21 cellular contexts compared by ENCODE assay signal in the genomic region with DNA sequence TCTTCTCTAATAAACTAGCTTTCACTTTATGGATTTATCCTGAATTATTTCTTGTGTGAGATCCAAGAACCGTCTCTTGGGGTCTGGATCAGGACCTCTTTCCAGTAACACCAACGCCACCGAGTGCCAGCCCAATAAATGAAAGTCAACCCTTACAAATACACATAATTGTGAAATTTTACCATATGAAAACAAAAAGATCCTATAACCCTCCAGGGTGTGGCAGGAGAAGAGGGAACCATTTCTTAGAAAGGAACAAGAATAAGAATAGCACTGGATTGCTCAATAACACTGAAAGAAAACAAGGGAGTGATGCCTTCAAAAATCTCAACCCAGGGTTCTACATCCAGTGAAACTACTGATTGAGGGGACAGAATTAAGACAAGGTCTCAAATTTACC. TPM values are rescaled to one million over a fixed set of nuclear protein-coding genes. Genes with fewer than 3 reads are reported as not detected.
DNase-seq lines count a peak whose midpoint lies in the region; ATAC-seq and TF ChIP-seq lines count a peak whose summit lies in the region.
"Had no signal": no experiment of that assay in that cellular context is flagged by ENCODE, and none has a peak within 500 bp of the region (broad histone marks: within the 10 kb centered on the region; RNA-seq: fewer than 3 reads in every experiment).

No MANE protein-coding gene starts in this region.

- POLR2A ChIA-PET in activated CD4-positive, alpha-beta T cell treated with anti-CD3 and anti-CD28 coated beads for 36 hours (lab: Charles Lee) = no interaction called here

- H3K27ac Mint-ChIP-seq in activated CD4-positive, alpha-beta T cell treated with anti-CD3 and anti-CD28 coated beads, Interleukin-2, amount 10 ng/mL, durations not matched to agents 24 days and 14 days = peak overlapping the region; percentile 23
- no peak overlapping the region for H3K27ac Mint-ChIP-seq in activated CD4-positive, alpha-beta T cell treated with anti-CD3 and anti-CD28 coated beads for 36 hours
- peak overlapping the region; percentile 25 for H3K27ac Mint-ChIP-seq in stimulated activated naive B cell treated with anti-CD40 and anti-IgM and Interleukin-4, amounts not matched to agents 10 μg/mL and 1 μg/mL and 100 μg/mL, for 72 hours
- H3K27ac Mint-ChIP-seq: activated CD4-positive, alpha-beta memory T cell treated with anti-CD3 and anti-CD28 coated beads, Interleukin-2, amount 10 ng/mL, durations not matched to agents 7 days and 5 days; naive thymus-derived CD4-positive, alpha-beta T cell; T-helper 1 cell treated with Interleukin-12 subunit alpha and Interleukin-12 subunit beta and Interleukin-4 antibody, amounts not matched to agents 30 μg/mL and 1 μg/mL, for 36 hours had no signal

- TF ChIP-seq CTCF in cardiac fibroblast (IDR thresholded peaks at IDR 0.05; ENCODE audit: low read depth, low read length) = no peak

- CTCF ChIA-PET in activated CD4-positive, alpha-beta T cell treated with anti-CD3 and anti-CD28 coated beads for 36 hours (lab: Charles Lee) = interaction anchor here (1.0 to 1.4 kb wide), 4 partner anchors 9 to 100 kb away, joined by 3 read pairs; no protein-coding TSS in a partner anchor

- no peak for ATAC-seq in activated CD4-positive, alpha-beta T cell treated with anti-CD3 and anti-CD28 coated beads for 36 hours
- no peak for ATAC-seq in stimulated activated naive B cell treated with anti-CD40 and anti-IgM and Interleukin-4, amounts not matched to agents 10 μg/mL and 1 μg/mL and 100 μg/mL, for 72 hours (replicated peaks)
- ATAC-seq in left lobe of liver = no peak
- ATAC-seq in HG02678 (IDR thresholded peaks at IDR 0.05; ENCODE audit: unreplicated experiment) = no peak
- ATAC-seq: naive thymus-derived CD4-positive, alpha-beta T cell had no signal

- H3K27me3 Mint-ChIP-seq in activated CD4-positive, alpha-beta T cell treated with anti-CD3 and anti-CD28 coated beads, Interleukin-2, amount 10 ng/mL, durations not matched to agents 24 days and 14 days = no peaks in the 10 kb centered on the region
- H3K27me3 Mint-ChIP-seq in activated CD4-positive, alpha-beta T cell treated with anti-CD3 and anti-CD28 coated beads for 36 hours = no peaks in the 10 kb centered on the region
- no peaks in the 10 kb centered on the region for H3K27me3 Mint-ChIP-seq in stimulated activated naive B cell treated with anti-CD40 and anti-IgM and Interleukin-4, amounts not matched to agents 10 μg/mL and 1 μg/mL and 100 μg/mL, for 72 hours
- H3K27me3 Mint-ChIP-seq: activated CD4-positive, alpha-beta memory T cell treated with anti-CD3 and anti-CD28 coated beads, Interleukin-2, amount 10 ng/mL, durations not matched to agents 7 days and 5 days; naive thymus-derived CD4-positive, alpha-beta T cell had no signal

- H3K4me3 Mint-ChIP-seq in activated CD4-positive, alpha-beta T cell treated with anti-CD3 and anti-CD28 coated beads, Interleukin-2, amount 10 ng/mL, durations not matched to agents 24 days and 14 days = no peak overlapping the region
- H3K4me3 Mint-ChIP-seq in activated CD4-positive, alpha-beta T cell treated with anti-CD3 and anti-CD28 coated beads for 36 hours = no peak overlapping the region
- no peak overlapping the region for H3K4me3 Mint-ChIP-seq in stimulated activated naive B cell treated with anti-CD40 and anti-IgM and Interleukin-4, amounts not matched to agents 10 μg/mL and 1 μg/mL and 100 μg/mL, for 72 hours
- H3K4me3 Mint-ChIP-seq: activated CD4-positive, alpha-beta memory T cell treated with anti-CD3 and anti-CD28 coated beads, Interleukin-2, amount 10 ng/mL, durations not matched to agents 7 days and 5 days; naive thymus-derived CD4-positive, alpha-beta T cell; T-helper 1 cell treated with Interleukin-12 subunit alpha and Interleukin-12 subunit beta and Interleukin-4 antibody, amounts not matched to agents 30 μg/mL and 1 μg/mL, for 36 hours had no signal

- no peak for DNase-seq in activated CD4-positive, alpha-beta T cell treated with anti-CD3 and anti-CD28 coated beads, Interleukin-2, amount 10 ng/mL, durations not matched to agents 24 days and 14 days
- no peak for DNase-seq in activated CD4-positive, alpha-beta T cell treated with anti-CD3 and anti-CD28 coated beads for 36 hours
- DNase-seq in NOMO-1 treated with DMSO at 0.1 percent for 48 hours (lab: John Stamatoyannopoulos, UW; ENCODE audit: unreplicated experiment) = peak; percentile 69
- DNase-seq in cardiac fibroblast (ENCODE audit: low read depth in 2 of 2) = peak; percentile 14 to 47
- no peak for DNase-seq in stimulated activated naive B cell treated with anti-CD40 and anti-IgM and Interleukin-4, amounts not matched to agents 10 μg/mL and 1 μg/mL and 100 μg/mL, for 72 hours
- no peak for DNase-seq in left lobe of liver (ENCODE audit: low spot score)
- DNase-seq in posterior cingulate gyrus = no peak
- DNase-seq: 8988T; activated CD4-positive, alpha-beta memory T cell treated with anti-CD3 and anti-CD28 coated beads, Interleukin-2, amount 10 ng/mL, durations not matched to agents 7 days and 5 days; amniotic stem cell; central memory CD4-positive, alpha-beta T cell; heart right ventricle; mesenchymal stem cell; naive thymus-derived CD4-positive, alpha-beta T cell; NCI-H345; ovary; substantia nigra had no signal

- intact Hi-C loops in activated CD4-positive, alpha-beta T cell treated with anti-CD3 and anti-CD28 coated beads, Interleukin-2, amount 10 ng/mL, durations not matched to agents 24 days and 14 days (cut with micrococcal nuclease) = no loop called here
- intact Hi-C loops in activated CD4-positive, alpha-beta T cell treated with anti-CD3 and anti-CD28 coated beads for 36 hours (cut with DNase I, micrococcal nuclease) = no loop called here
- intact Hi-C loops in posterior cingulate gyrus (cut with DNase I) = no loop called here

- peaks cover 21% of the 10 kb centered on the region for H3K36me3 Mint-ChIP-seq in activated CD4-positive, alpha-beta T cell treated with anti-CD3 and anti-CD28 coated beads, Interleukin-2, amount 10 ng/mL, durations not matched to agents 24 days and 14 days (ENCODE audit: low read depth)
- peaks cover 11% of the 10 kb centered on the region for H3K36me3 Mint-ChIP-seq in activated CD4-positive, alpha-beta T cell treated with anti-CD3 and anti-CD28 coated beads for 36 hours (ENCODE audit: low read depth)
- H3K36me3 Mint-ChIP-seq in stimulated activated naive B cell treated with anti-CD40 and anti-IgM and Interleukin-4, amounts not matched to agents 10 μg/mL and 1 μg/mL and 100 μg/mL, for 72 hours = peaks cover 30 to 41% of the 10 kb centered on the region in 2 donors

- no peak overlapping the region for H3K4me3 ChIP-seq in cardiac fibroblast (replicated peaks in 1 of 2; ENCODE audit: low read depth in 2 of 2, low read length in 2 of 2)
- H3K4me3 ChIP-seq: esophagus muscularis mucosa, heart right ventricle, ovary had no signal

- peaks cover 49% of the 10 kb centered on the region for H3K4me1 Mint-ChIP-seq in activated CD4-positive, alpha-beta T cell treated with anti-CD3 and anti-CD28 coated beads, Interleukin-2, amount 10 ng/mL, durations not matched to agents 24 days and 14 days
- H3K4me1 Mint-ChIP-seq in activated CD4-positive, alpha-beta T cell treated with anti-CD3 and anti-CD28 coated beads for 36 hours = peaks cover 43% of the 10 kb centered on the region
- H3K4me1 Mint-ChIP-seq in stimulated activated naive B cell treated with anti-CD40 and anti-IgM and Interleukin-4, amounts not matched to agents 10 μg/mL and 1 μg/mL and 100 μg/mL, for 72 hours = peaks cover 28 to 73% of the 10 kb centered on the region in 2 donors

- H3K9me3 Mint-ChIP-seq in activated CD4-positive, alpha-beta T cell treated with anti-CD3 and anti-CD28 coated beads, Interleukin-2, amount 10 ng/mL, durations not matched to agents 24 days and 14 days = peaks cover 12% of the 10 kb centered on the region
- peaks cover 2% of the 10 kb centered on the region for H3K9me3 Mint-ChIP-seq in activated CD4-positive, alpha-beta T cell treated with anti-CD3 and anti-CD28 coated beads for 36 hours (ENCODE audit: low read depth)
- peaks cover 3 to 5% of the 10 kb centered on the region in 2 donors for H3K9me3 Mint-ChIP-seq in stimulated activated naive B cell treated with anti-CD40 and anti-IgM and Interleukin-4, amounts not matched to agents 10 μg/mL and 1 μg/mL and 100 μg/mL, for 72 hours
- H3K9me3 Mint-ChIP-seq: activated CD4-positive, alpha-beta memory T cell treated with anti-CD3 and anti-CD28 coated beads, Interleukin-2, amount 10 ng/mL, durations not matched to agents 7 days and 5 days; T-helper 1 cell treated with Interleukin-12 subunit alpha and Interleukin-12 subunit beta and Interleukin-4 antibody, amounts not matched to agents 30 μg/mL and 1 μg/mL, for 36 hours had no signal

RNA-seq across cellular contexts. Expression of a gene that starts 51.6 kb away (rescaled TPM):
- total RNA-seq in activated CD4-positive, alpha-beta T cell treated with anti-CD3 and anti-CD28 coated beads, Interleukin-2, amount 10 ng/mL, durations not matched to agents 24 days and 14 days = 0.26 and 0.58 TPM in 2 replicates
- under 1 TPM; 0.09 TPM for total RNA-seq in activated CD4-positive, alpha-beta T cell treated with anti-CD3 and anti-CD28 coated beads for 36 hours
- total RNA-seq in left lobe of liver = not detected
- total RNA-seq: activated CD4-positive, alpha-beta memory T cell treated with anti-CD3 and anti-CD28 coated beads, Interleukin-2, amount 10 ng/mL, durations not matched to agents 7 days and 5 days; HT1080 had no signal

Comparison
In these comparisons a context has a peak if more than half of its experiments do, and no peak if none do; other contexts are left out.
1. DNase-seq: peak in NOMO-1 treated with DMSO at 0.1 percent for 48 hours (single experiment) and cardiac fibroblast (2 of 2); none in activated CD4-positive, alpha-beta T cell treated with anti-CD3 and anti-CD28 coated beads, Interleukin-2, amount 10 ng/mL, durations not matched to agents 24 days and 14 days (single experiment), activated CD4-positive, alpha-beta T cell treated with anti-CD3 and anti-CD28 coated beads for 36 hours (single experiment), stimulated activated naive B cell treated with anti-CD40 and anti-IgM and Interleukin-4, amounts not matched to agents 10 μg/mL and 1 μg/mL and 100 μg/mL, for 72 hours (single experiment), left lobe of liver (single experiment) and posterior cingulate gyrus (0 of 10).